11 cellular contexts compared by ENCODE assay signal in genomic region chr10:86759073-86759672, GRCh38. TPM values are rescaled to one million over a fixed set of nuclear protein-coding genes. Genes with fewer than 3 reads are reported as not detected.
A peak's percentile ranks its signal among the peaks of the same experiment; 100 is the strongest.
DNase-seq lines count a peak whose midpoint lies in the region; ATAC-seq and TF ChIP-seq lines count a peak whose summit lies in the region.
"Had no signal": no experiment of that assay in that cellular context is flagged by ENCODE, and none has a peak within 500 bp of the region (broad histone marks: within the 10 kb centered on the region; RNA-seq: fewer than 3 reads in every experiment).

No MANE protein-coding gene starts in this region.

- DNase-seq in fibroblast of gingiva (ENCODE audit: low read depth) (peak; percentile 46), sigmoid colon (no peak), RWPE1 (ENCODE audit: low spot score) (no peak), T1000 (lab: John Stamatoyannopoulos, UW) (no peak), DMS153 treated with DMSO at 0.1 percent for 48 hours (lab: John Stamatoyannopoulos, UW; ENCODE audit: unreplicated experiment) (no peak)
- DNase-seq: activated effector memory CD4-positive, alpha-beta T cell treated with Interleukin-2 at 50 U/mL for 16 hours; islet precursor cell; NCI-H774 had no signal

- no peak for TF ChIP-seq CTCF in OCI-LY1 (IDR thresholded peaks at IDR 0.05; ENCODE audit: low read length)
- TF ChIP-seq CTCF in sigmoid colon (IDR thresholded peaks at IDR 0.05) = no peak
- TF ChIP-seq CTCF in RWPE1 (conservative IDR thresholded peaks at IDR 0.05; ENCODE audit: low read depth) = no peak

- intact Hi-C loops in sigmoid colon (cut with DNase I) = loop anchor here (2.0 kb wide), 1 partner anchor 140 kb away; no protein-coding TSS in a partner anchor

- TF ChIP-seq EP300 in sigmoid colon (IDR thresholded peaks at IDR 0.05) = no peak

- 0 out of 2 replicates have a peak overlapping the region, but pooled peaks have one; percentile 97 for H3K4me2 ChIP-seq in OCI-LY1 (ENCODE audit: low read length)

- H3K9me2 ChIP-seq in OCI-LY1 (ENCODE audit: low read depth, low read length) = no peaks in the 10 kb centered on the region

- H3K4me3 ChIP-seq in GM08714 (ENCODE audit: low read length) (peak overlapping the region; percentile 33; the same call in 1 of the 2 replicates), OCI-LY1 (ENCODE audit: low read depth, low read length, poor library complexity, severe bottlenecking) (no peak overlapping the region), sigmoid colon (peak overlapping the region; percentile 69 to 88 (median 83))

- no peak overlapping the region for H3K9ac ChIP-seq in OCI-LY1 (ENCODE audit: low read length)

- CTCF ChIA-PET in RWPE1 (lab: Yijun Ruan, JAX) = no interaction called here

- no peak for ATAC-seq in HG02759 (IDR thresholded peaks at IDR 0.05; ENCODE audit: unreplicated experiment)

- WGBS in sigmoid colon, 2 donors = 18 to 37% methylated on average over 3 of the region's 3 CpGs

- TF ChIP-seq POLR2A in sigmoid colon (IDR thresholded peaks at IDR 0.05) = no peak

- H4K20me1 ChIP-seq in OCI-LY1 (ENCODE audit: insufficient read depth, low read length) = no peaks in the 10 kb centered on the region

- H3F3A ChIP-seq in OCI-LY1 (ENCODE audit: insufficient read depth, low read length) = no peaks in the 10 kb centered on the region

- H3K4me1 ChIP-seq in OCI-LY1 (ENCODE audit: insufficient read depth, low read length, severe bottlenecking) (peaks cover 36% of the 10 kb centered on the region), sigmoid colon (peaks cover 0 to 56% (median 49%) of the 10 kb centered on the region in 4 donors)

- no peak overlapping the region for H2AFZ ChIP-seq in OCI-LY1 (ENCODE audit: low read length)

- H3K27ac ChIP-seq in OCI-LY1 (ENCODE audit: low read depth, low read length, poor library complexity, severe bottlenecking) = no peak overlapping the region
- H3K27ac ChIP-seq in sigmoid colon = peak overlapping the region; percentile 98 to 100 (median 99)
- no peak overlapping the region for H3K27ac ChIP-seq in RWPE1

- H3K9me3 ChIP-seq in OCI-LY1 (ENCODE audit: low read length) (no peaks in the 10 kb centered on the region), sigmoid colon (no peaks in the 10 kb centered on the region)

- POLR2A ChIA-PET in RWPE1 (lab: Yijun Ruan, JAX; ENCODE audit: low non-redundant PET) = no interaction called here

- no peaks in the 10 kb centered on the region; the same call in 1 of the 2 replicates for H3K36me3 ChIP-seq in OCI-LY1 (ENCODE audit: insufficient read depth, low read length)
- H3K36me3 ChIP-seq in sigmoid colon = no peaks in the 10 kb centered on the region

- H3K79me2 ChIP-seq in OCI-LY1 (ENCODE audit: insufficient read depth, low read length) = no peaks in the 10 kb centered on the region

- no peaks in the 10 kb centered on the region for H3K27me3 ChIP-seq in OCI-LY1 (ENCODE audit: insufficient read depth, low read length)
- H3K27me3 ChIP-seq in sigmoid colon = no peaks in the 10 kb centered on the region

RNA-seq across cellular contexts. Expression of gene BMPR1A, which starts 2.8 kb away (rescaled TPM):
- total RNA-seq in sigmoid colon = 100 to 1,000 TPM in 3 of 4 donors, 10 to 100 TPM in 1; 84.2 to 145 (median 120) TPM
- 10 to 100 TPM in 1 of 3 donors, 1 to 10 TPM in 2; 5.5 to 16.1 (median 7.8) TPM for polyA plus RNA-seq in sigmoid colon

Comparison
In these comparisons a context has a peak if more than half of its experiments do, and no peak if none do; other contexts are left out.
1. H3K27ac ChIP-seq: peak in sigmoid colon (4 of 4); none in OCI-LY1 (single experiment) and RWPE1 (single experiment).